10 cellular contexts compared by ENCODE assay signal in genomic region chr5:74017786-74018211, GRCh38.
DNase-seq lines count a peak whose midpoint lies in the region; ATAC-seq, FAIRE-seq and TF ChIP-seq lines count a peak whose summit lies in the region.
"Had no signal": no experiment of that assay in that cellular context is flagged by ENCODE, and none has a peak within 500 bp of the region (broad histone marks: within the 10 kb centered on the region; RNA-seq: fewer than 3 reads in every experiment).

No MANE protein-coding gene starts in this region.

- H3K36me3 ChIP-seq in astrocyte (ENCODE audit: insufficient read depth, low read length) (no peaks in the 10 kb centered on the region), upper lobe of right lung (no peaks in the 10 kb centered on the region)

- peaks cover 6% of the 10 kb centered on the region for H3K9me3 Mint-ChIP-seq in astrocyte (ENCODE audit: unreplicated experiment)
- H3K9me3 Mint-ChIP-seq in activated CD8-positive, alpha-beta T cell treated with anti-CD3 and anti-CD28 coated beads for 36 hours = no peaks in the 10 kb centered on the region
- H3K9me3 Mint-ChIP-seq: activated CD4-positive, alpha-beta T cell treated with anti-CD3 and anti-CD28 coated beads, Interleukin-2, amount 10 ng/mL, durations not matched to agents 24 days and 14 days had no signal

- DNase-seq in DMS153 (lab: John Stamatoyannopoulos, UW) = peak; percentile 67
- DNase-seq in NCI-H128 (lab: John Stamatoyannopoulos, UW; ENCODE audit: unreplicated experiment) = peak; percentile 17
- DNase-seq in astrocyte (ENCODE audit: low read depth) = peak; percentile 58
- no peak for DNase-seq in left lobe of liver (ENCODE audit: low spot score)
- DNase-seq in MV-4-11 (lab: John Stamatoyannopoulos, UW) = no peak
- DNase-seq in upper lobe of right lung = no peak
- DNase-seq in activated CD8-positive, alpha-beta T cell treated with anti-CD3 and anti-CD28 coated beads for 36 hours = no peak
- no peak for DNase-seq in activated CD8-positive, alpha-beta memory T cell treated with anti-CD3 and anti-CD28 coated beads, Interleukin-2, amount 50 U/mL, for 48 hours
- DNase-seq: activated CD4-positive, alpha-beta T cell treated with anti-CD3 and anti-CD28 coated beads, Interleukin-2, amount 10 ng/mL, durations not matched to agents 24 days and 14 days; naive thymus-derived CD8-positive, alpha-beta T cell had no signal

- H3K27ac Mint-ChIP-seq in astrocyte (ENCODE audit: unreplicated experiment) = no peak overlapping the region
- H3K27ac Mint-ChIP-seq in activated CD8-positive, alpha-beta T cell treated with anti-CD3 and anti-CD28 coated beads for 36 hours = no peak overlapping the region
- H3K27ac Mint-ChIP-seq: activated CD4-positive, alpha-beta T cell treated with anti-CD3 and anti-CD28 coated beads, Interleukin-2, amount 10 ng/mL, durations not matched to agents 24 days and 14 days had no signal

- no peak overlapping the region for H3K4me3 Mint-ChIP-seq in astrocyte (ENCODE audit: unreplicated experiment)
- H3K4me3 Mint-ChIP-seq in activated CD8-positive, alpha-beta T cell treated with anti-CD3 and anti-CD28 coated beads for 36 hours = no peak overlapping the region
- H3K4me3 Mint-ChIP-seq: activated CD4-positive, alpha-beta T cell treated with anti-CD3 and anti-CD28 coated beads, Interleukin-2, amount 10 ng/mL, durations not matched to agents 24 days and 14 days; naive thymus-derived CD8-positive, alpha-beta T cell had no signal

- intact Hi-C loops in upper lobe of right lung (cut with DNase I) = no loop called here
- intact Hi-C loops in activated CD8-positive, alpha-beta T cell treated with anti-CD3 and anti-CD28 coated beads for 36 hours (cut with micrococcal nuclease) = no loop called here

- no peaks in the 10 kb centered on the region for H3K79me2 ChIP-seq in astrocyte (ENCODE audit: insufficient read depth, low read length)

- H2AFZ ChIP-seq in astrocyte (ENCODE audit: low read depth, low read length) = no peak overlapping the region

- peak; percentile 19 for ATAC-seq in left lobe of liver
- ATAC-seq in upper lobe of right lung = no peak
- ATAC-seq in activated CD8-positive, alpha-beta T cell treated with anti-CD3 and anti-CD28 coated beads for 36 hours = no peak
- ATAC-seq: naive thymus-derived CD8-positive, alpha-beta T cell had no signal

- no peak overlapping the region for H3K9ac ChIP-seq in astrocyte (ENCODE audit: low read length)

- no peaks in the 10 kb centered on the region for H3K9me3 ChIP-seq in astrocyte (ENCODE audit: insufficient read depth, low read depth, low read length)
- H3K9me3 ChIP-seq in upper lobe of right lung = no peaks in the 10 kb centered on the region

- FAIRE-seq in astrocyte (lab: Jason Lieb, UNC) = no peak

- H3K4me1 ChIP-seq in astrocyte (ENCODE audit: insufficient read depth, low read length) (peaks cover 4% of the 10 kb centered on the region), upper lobe of right lung (no peaks in the 10 kb centered on the region)

- H3K4me3 ChIP-seq in astrocyte (ENCODE audit: insufficient read depth, low read depth, low read length) = no peak overlapping the region
- H3K4me3 ChIP-seq in upper lobe of right lung = no peak overlapping the region

- peaks cover 2% of the 10 kb centered on the region for H3K27me3 Mint-ChIP-seq in astrocyte (ENCODE audit: low read depth, unreplicated experiment)
- H3K27me3 Mint-ChIP-seq in activated CD8-positive, alpha-beta T cell treated with anti-CD3 and anti-CD28 coated beads for 36 hours = peaks cover 5% of the 10 kb centered on the region
- H3K27me3 Mint-ChIP-seq: activated CD4-positive, alpha-beta T cell treated with anti-CD3 and anti-CD28 coated beads, Interleukin-2, amount 10 ng/mL, durations not matched to agents 24 days and 14 days had no signal

- H3K4me1 Mint-ChIP-seq in astrocyte (ENCODE audit: low read depth, unreplicated experiment) = peaks cover 19% of the 10 kb centered on the region
- no peaks in the 10 kb centered on the region for H3K4me1 Mint-ChIP-seq in activated CD8-positive, alpha-beta T cell treated with anti-CD3 and anti-CD28 coated beads for 36 hours (ENCODE audit: low read depth)
- H3K4me1 Mint-ChIP-seq: activated CD4-positive, alpha-beta T cell treated with anti-CD3 and anti-CD28 coated beads, Interleukin-2, amount 10 ng/mL, durations not matched to agents 24 days and 14 days; naive thymus-derived CD8-positive, alpha-beta T cell had no signal

- H3K4me2 ChIP-seq in astrocyte (ENCODE audit: low read length) = no peak overlapping the region

- POLR2A ChIA-PET in activated CD8-positive, alpha-beta T cell treated with anti-CD3 and anti-CD28 coated beads for 36 hours (lab: Charles Lee) = no interaction called here

- no peaks in the 10 kb centered on the region for H3K36me3 Mint-ChIP-seq in astrocyte (ENCODE audit: low read depth, unreplicated experiment)
- no peaks in the 10 kb centered on the region for H3K36me3 Mint-ChIP-seq in activated CD8-positive, alpha-beta T cell treated with anti-CD3 and anti-CD28 coated beads for 36 hours (ENCODE audit: low read depth)
- H3K36me3 Mint-ChIP-seq: naive thymus-derived CD8-positive, alpha-beta T cell had no signal

- H3K27me3 ChIP-seq in astrocyte (ENCODE audit: insufficient read depth, low read length) (no peaks in the 10 kb centered on the region), upper lobe of right lung (no peaks in the 10 kb centered on the region)

- H3K27ac ChIP-seq in astrocyte (ENCODE audit: low read depth, low read length) (no peak overlapping the region), upper lobe of right lung (no peak overlapping the region)

- CTCF ChIA-PET in activated CD8-positive, alpha-beta T cell treated with anti-CD3 and anti-CD28 coated beads for 36 hours (lab: Charles Lee) = no interaction called here

- H4K20me1 ChIP-seq in astrocyte (ENCODE audit: insufficient read depth, low read length) = no peaks in the 10 kb centered on the region

- no peak for TF ChIP-seq CTCF in astrocyte (IDR thresholded peaks at IDR 0.05; ENCODE audit: insufficient read depth, low read depth, low read length)
- TF ChIP-seq CTCF in upper lobe of right lung (IDR thresholded peaks at IDR 0.05) = no peak
- no peak for TF ChIP-seq CTCF in activated CD8-positive, alpha-beta T cell treated with anti-CD3 and anti-CD28 coated beads for 36 hours (IDR thresholded peaks at IDR 0.05)

Comparison
In these comparisons a context has a peak if more than half of its experiments do, and no peak if none do; other contexts are left out.
1. DNase-seq: peak in DMS153 (single experiment), NCI-H128 (single experiment) and astrocyte (single experiment); none in left lobe of liver (single experiment), MV-4-11 (single experiment), upper lobe of right lung (single experiment), activated CD8-positive, alpha-beta T cell treated with anti-CD3 and anti-CD28 coated beads for 36 hours (single experiment) and activated CD8-positive, alpha-beta memory T cell treated with anti-CD3 and anti-CD28 coated beads, Interleukin-2, amount 50 U/mL, for 48 hours (single experiment).